ENCODE assay signal across 16 cellular contexts in the genomic region with DNA sequence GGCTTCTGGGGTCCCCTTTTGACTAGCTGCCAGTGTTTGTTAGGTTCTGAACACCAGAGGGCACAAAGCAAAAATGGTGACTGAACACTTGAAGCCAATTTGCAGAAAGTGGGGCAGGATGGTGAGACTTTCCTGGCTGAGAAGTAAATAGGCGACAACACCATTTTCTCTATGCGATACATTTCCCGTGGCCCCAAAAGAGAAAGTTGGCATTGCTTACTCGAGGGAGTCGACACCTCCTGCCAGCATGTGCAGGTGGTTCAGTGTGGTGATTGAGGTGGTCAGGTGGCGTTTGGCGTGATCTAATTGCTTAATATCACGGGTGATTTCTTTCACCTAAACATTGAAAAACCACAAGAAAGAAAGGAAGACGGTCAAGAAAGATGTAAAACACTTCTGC. TPM values are rescaled to one million over a fixed set of nuclear protein-coding genes. Genes with fewer than 3 reads are reported as not detected.
A peak's percentile ranks its signal among the peaks of the same experiment; 100 is the strongest.
DNase-seq lines count a peak whose midpoint lies in the region; ATAC-seq lines count a peak whose summit lies in the region.
"Had no signal": no experiment of that assay in that cellular context is flagged by ENCODE, and none has a peak within 500 bp of the region (broad histone marks: within the 10 kb centered on the region; RNA-seq: fewer than 3 reads in every experiment).

No MANE protein-coding gene starts in this region.

- in situ Hi-C loops in G401 (cut with HindIII; ENCODE audit: low sequenced_read_pairs), result no loop called here

- ATAC-seq in T-helper 17 cell, result no peak
- ATAC-seq in effector memory CD8-positive, alpha-beta T cell (replicated peaks), result no peak
- ATAC-seq in stimulated activated naive B cell treated with anti-CD40 and anti-IgM and Interleukin-4, amounts not matched to agents 10 μg/mL and 1 μg/mL and 100 μg/mL, for 72 hours (replicated peaks), result no peak
- ATAC-seq in stimulated activated naive CD8-positive, alpha-beta T cell treated with anti-CD3 and anti-CD28 coated beads, Interleukin-15, amount 100 ng/mL, for 72 hours, result no peak
- ATAC-seq: HCT116 had no signal

- H3K36me3 Mint-ChIP-seq in T-helper 17 cell (ENCODE audit: low read depth), result peaks cover 7% of the 10 kb centered on the region
- peaks cover 31% of the 10 kb centered on the region for H3K36me3 Mint-ChIP-seq in effector memory CD8-positive, alpha-beta T cell (ENCODE audit: insufficient read depth)
- H3K36me3 Mint-ChIP-seq in stimulated activated naive B cell treated with anti-CD40 and anti-IgM and Interleukin-4, amounts not matched to agents 10 μg/mL and 1 μg/mL and 100 μg/mL, for 72 hours, result peaks cover 41 to 68% of the 10 kb centered on the region in 2 donors

- DNase-seq in G401 (ENCODE audit: low spot score) (peak; percentile 74), T-helper 17 cell (no peak), GM19240 (ENCODE audit: insufficient read length, low spot score) (no peak), iPS-NIHi11 (ENCODE audit: low spot score) (no peak)
- DNase-seq in effector memory CD8-positive, alpha-beta T cell, result no peak
- DNase-seq in stimulated activated naive B cell treated with anti-CD40 and anti-IgM and Interleukin-4, amounts not matched to agents 10 μg/mL and 1 μg/mL and 100 μg/mL, for 72 hours, result no peak
- DNase-seq in stimulated activated naive CD8-positive, alpha-beta T cell treated with anti-CD3 and anti-CD28 coated beads, Interleukin-15, amount 100 ng/mL, for 72 hours, result no peak
- DNase-seq: BE2C; Caco-2; CD4-positive, alpha-beta T cell; GDM1; GM23248; HFFc6; KBM-7 had no signal

- peaks cover 7% of the 10 kb centered on the region for H3K4me1 Mint-ChIP-seq in T-helper 17 cell
- peaks cover 0 to 5% of the 10 kb centered on the region in 2 donors for H3K4me1 Mint-ChIP-seq in effector memory CD8-positive, alpha-beta T cell (ENCODE audit: low read depth in 2 of 2)
- H3K4me1 Mint-ChIP-seq in stimulated activated naive B cell treated with anti-CD40 and anti-IgM and Interleukin-4, amounts not matched to agents 10 μg/mL and 1 μg/mL and 100 μg/mL, for 72 hours, result peaks cover 7 to 9% of the 10 kb centered on the region in 2 donors
- no peaks in the 10 kb centered on the region for H3K4me1 Mint-ChIP-seq in stimulated activated naive CD8-positive, alpha-beta T cell treated with anti-CD3 and anti-CD28 coated beads, Interleukin-15, amount 100 ng/mL, for 72 hours

- H3K27ac Mint-ChIP-seq in T-helper 17 cell, result peak overlapping the region; percentile 11
- peak overlapping the region; percentile 41 to 57 for H3K27ac Mint-ChIP-seq in effector memory CD8-positive, alpha-beta T cell
- H3K27ac Mint-ChIP-seq in stimulated activated naive B cell treated with anti-CD40 and anti-IgM and Interleukin-4, amounts not matched to agents 10 μg/mL and 1 μg/mL and 100 μg/mL, for 72 hours, result peak overlapping the region; percentile 14
- H3K27ac Mint-ChIP-seq in stimulated activated naive CD8-positive, alpha-beta T cell treated with anti-CD3 and anti-CD28 coated beads, Interleukin-15, amount 100 ng/mL, for 72 hours, result no peak overlapping the region
- H3K27ac Mint-ChIP-seq: CD4-positive, alpha-beta T cell; HFFc6 had no signal

- no peak overlapping the region for H3K4me3 Mint-ChIP-seq in T-helper 17 cell
- H3K4me3 Mint-ChIP-seq in effector memory CD8-positive, alpha-beta T cell, result no peak overlapping the region
- no peak overlapping the region for H3K4me3 Mint-ChIP-seq in stimulated activated naive B cell treated with anti-CD40 and anti-IgM and Interleukin-4, amounts not matched to agents 10 μg/mL and 1 μg/mL and 100 μg/mL, for 72 hours
- H3K4me3 Mint-ChIP-seq in stimulated activated naive CD8-positive, alpha-beta T cell treated with anti-CD3 and anti-CD28 coated beads, Interleukin-15, amount 100 ng/mL, for 72 hours, result no peak overlapping the region
- H3K4me3 Mint-ChIP-seq: CD4-positive, alpha-beta T cell; HFFc6; IgD-negative memory B cell had no signal

- no peaks in the 10 kb centered on the region for H3K9me3 ChIP-seq in T-helper 17 cell (ENCODE audit: control insufficient read depth, low read length, poor library complexity, severe bottlenecking)
- H3K9me3 ChIP-seq: BE2C, Caco-2 had no signal

- no peaks in the 10 kb centered on the region for H3K27me3 Mint-ChIP-seq in T-helper 17 cell
- H3K27me3 Mint-ChIP-seq in effector memory CD8-positive, alpha-beta T cell, result no peaks in the 10 kb centered on the region
- no peaks in the 10 kb centered on the region for H3K27me3 Mint-ChIP-seq in stimulated activated naive B cell treated with anti-CD40 and anti-IgM and Interleukin-4, amounts not matched to agents 10 μg/mL and 1 μg/mL and 100 μg/mL, for 72 hours
- H3K27me3 Mint-ChIP-seq in stimulated activated naive CD8-positive, alpha-beta T cell treated with anti-CD3 and anti-CD28 coated beads, Interleukin-15, amount 100 ng/mL, for 72 hours, result no peaks in the 10 kb centered on the region
- H3K27me3 Mint-ChIP-seq: CD4-positive, alpha-beta T cell; IgD-negative memory B cell had no signal

- H3K9me3 Mint-ChIP-seq in effector memory CD8-positive, alpha-beta T cell, result no peaks in the 10 kb centered on the region
- H3K9me3 Mint-ChIP-seq in stimulated activated naive B cell treated with anti-CD40 and anti-IgM and Interleukin-4, amounts not matched to agents 10 μg/mL and 1 μg/mL and 100 μg/mL, for 72 hours, result no peaks in the 10 kb centered on the region
- H3K9me3 Mint-ChIP-seq in stimulated activated naive CD8-positive, alpha-beta T cell treated with anti-CD3 and anti-CD28 coated beads, Interleukin-15, amount 100 ng/mL, for 72 hours, result no peaks in the 10 kb centered on the region
- H3K9me3 Mint-ChIP-seq: CD4-positive, alpha-beta T cell; HFFc6; IgD-negative memory B cell had no signal

RNA-seq across cellular contexts. Expression of gene VPS53, which starts 59.0 kb away (rescaled TPM):
- 17.3 and 32.6 TPM in 2 replicates for total RNA-seq in G401 (2014; rRNA removed; shearing (Covaris generic))
- 10 to 100 TPM; 57.8 to 80.7 TPM for total RNA-seq in T-helper 17 cell

Comparison
In these comparisons a context has a peak if more than half of its experiments do, and no peak if none do; other contexts are left out.
1. H3K27ac Mint-ChIP-seq: peak in T-helper 17 cell (single experiment), effector memory CD8-positive, alpha-beta T cell (2 of 2) and stimulated activated naive B cell treated with anti-CD40 and anti-IgM and Interleukin-4, amounts not matched to agents 10 μg/mL and 1 μg/mL and 100 μg/mL, for 72 hours (single experiment); none in stimulated activated naive CD8-positive, alpha-beta T cell treated with anti-CD3 and anti-CD28 coated beads, Interleukin-15, amount 100 ng/mL, for 72 hours (0 of 2).